In genomic region chr1:206634365-206635079, GRCh38 we compare ENCODE assay signal across 8 cellular contexts. TPM values are rescaled to one million over a fixed set of nuclear protein-coding genes. Genes with fewer than 3 reads are reported as not detected.
DNase-seq lines count a peak whose midpoint lies in the region; ATAC-seq and TF ChIP-seq lines count a peak whose summit lies in the region.

No MANE protein-coding gene starts in this region.

- intact Hi-C loops in left ventricle myocardium superior (cut with micrococcal nuclease): loop anchor here (5.0 kb wide), 1 partner anchor 278 kb away; no protein-coding TSS in a partner anchor
- intact Hi-C loops in upper lobe of right lung (cut with DNase I): no loop called here

- H3K27me3 Mint-ChIP-seq in T-helper 17 cell (peaks cover 23% of the 10 kb centered on the region), progenitor cell of endocrine pancreas (peaks cover 7% of the 10 kb centered on the region)

- DNase-seq in GM04504 (ENCODE audit: low read depth) (peak; percentile 82), NCI-H1436 (lab: John Stamatoyannopoulos, UW) (peak; percentile 90), T-helper 17 cell (peak; percentile 58 to 66 (median 62)), anterior cingulate cortex (lab: John Stamatoyannopoulos, UW) (peak; percentile 7 to 99 (median 74)), left ventricle myocardium superior (peak; percentile 97), progenitor cell of endocrine pancreas (ENCODE audit: low spot score, unreplicated experiment) (peak; percentile 70), upper lobe of right lung (peak; percentile 96), HPDE6-E6E7 (ENCODE audit: extremely low spot score) (no peak)

- peaks cover 17% of the 10 kb centered on the region for H3K4me1 Mint-ChIP-seq in T-helper 17 cell
- peaks cover 25% of the 10 kb centered on the region for H3K4me1 Mint-ChIP-seq in progenitor cell of endocrine pancreas (ENCODE audit: low read depth)

- no peaks in the 10 kb centered on the region for H3K9me3 Mint-ChIP-seq in progenitor cell of endocrine pancreas (ENCODE audit: low read depth)

- H3K9me3 ChIP-seq in T-helper 17 cell (ENCODE audit: control insufficient read depth, low read length, poor library complexity, severe bottlenecking): no peaks in the 10 kb centered on the region
- no peaks in the 10 kb centered on the region for H3K9me3 ChIP-seq in upper lobe of right lung

- H3K4me3 ChIP-seq in upper lobe of right lung: peak overlapping the region; percentile 92

- peak; percentile 21 for ATAC-seq in T-helper 17 cell
- ATAC-seq in left ventricle myocardium superior: peak; percentile 72
- peak; percentile 75 for ATAC-seq in upper lobe of right lung

- peak overlapping the region; percentile 44 for H3K27ac ChIP-seq in upper lobe of right lung

- H3K36me3 Mint-ChIP-seq in T-helper 17 cell (ENCODE audit: low read depth) (no peaks in the 10 kb centered on the region), progenitor cell of endocrine pancreas (ENCODE audit: insufficient read depth) (no peaks in the 10 kb centered on the region)

- H3K4me1 ChIP-seq in upper lobe of right lung: peaks cover 24% of the 10 kb centered on the region

- no peaks in the 10 kb centered on the region for H3K27me3 ChIP-seq in upper lobe of right lung

- H3K36me3 ChIP-seq in upper lobe of right lung: no peaks in the 10 kb centered on the region

- H3K4me3 Mint-ChIP-seq in T-helper 17 cell (peak overlapping the region; percentile 93), progenitor cell of endocrine pancreas (ENCODE audit: low read depth) (peak overlapping the region; percentile 78)

- TF ChIP-seq CTCF in progenitor cell of endocrine pancreas (IDR thresholded peaks at IDR 0.05; ENCODE audit: unreplicated experiment) (peak; percentile 95), upper lobe of right lung (IDR thresholded peaks at IDR 0.05) (peak; percentile 86)

- H3K27ac Mint-ChIP-seq in T-helper 17 cell (peak overlapping the region; percentile 93), progenitor cell of endocrine pancreas (peak overlapping the region; percentile 87)

RNA-seq across cellular contexts. Expression of gene DYRK3, which starts 0.8 kb away (rescaled TPM):
- total RNA-seq in T-helper 17 cell (1 to 10 TPM; 3.0 to 3.6 TPM), left ventricle myocardium superior (22.2 TPM), progenitor cell of endocrine pancreas (8.4 and 9.1 TPM in 2 replicates), upper lobe of right lung (8.1 TPM)

RNA-seq across cellular contexts. Expression of gene EIF2D, which starts 22.3 kb away (rescaled TPM):
- total RNA-seq in T-helper 17 cell: 10 to 100 TPM; 43.6 to 45.4 TPM
- total RNA-seq in left ventricle myocardium superior: 26.4 TPM
- 36.8 and 39.5 TPM in 2 replicates for total RNA-seq in progenitor cell of endocrine pancreas
- total RNA-seq in upper lobe of right lung: 49.8 TPM

RNA-seq across cellular contexts. Expression of gene MAPKAPK2, which starts 50.2 kb away (rescaled TPM):
- total RNA-seq in T-helper 17 cell (100 to 1,000 TPM; 181 to 182 TPM), left ventricle myocardium superior (228 TPM), progenitor cell of endocrine pancreas (60.8 and 64.9 TPM in 2 replicates), upper lobe of right lung (92.3 TPM)

Comparison
In these comparisons a context has a peak if more than half of its experiments do, and no peak if none do; other contexts are left out.
1. ATAC-seq: peak in every context shown above with its lines; median percentile 75 in upper lobe of right lung; 72 in left ventricle myocardium superior; 21 in T-helper 17 cell.